Comparison of ENCODE assay signal across 8 cellular contexts in genomic region chr16:2979669-2980226, GRCh38. TPM values are rescaled to one million over a fixed set of nuclear protein-coding genes. Genes with fewer than 3 reads are reported as not detected.
DNase-seq lines count a peak whose midpoint lies in the region; ATAC-seq and TF ChIP-seq lines count a peak whose summit lies in the region.

No MANE protein-coding gene starts in this region.

- H3K4me1 ChIP-seq in A673 (ENCODE audit: insufficient read depth, low read length, poor library complexity, severe bottlenecking), result peaks cover 10% of the 10 kb centered on the region

- TF ChIP-seq CTCF in A673 (conservative IDR thresholded peaks at IDR 0.05; ENCODE audit: low read depth, low read length) (no peak), NB4 (IDR thresholded peaks at IDR 0.05; ENCODE audit: low read depth, low read length) (no peak), nephron progenitor cell (IDR thresholded peaks at IDR 0.05) (no peak)

- intact Hi-C loops in A673 (cut with micrococcal nuclease; ENCODE audit: unreplicated experiment), result no loop called here
- intact Hi-C loops in dendritic cell treated with granulocyte-macrophage colony-stimulating factor and Interleukin-4, amounts not matched to agents 40 ng/mL and 50 ng/mL, for 4 days (cut with micrococcal nuclease), result no loop called here

- H3K27me3 Mint-ChIP-seq in dendritic cell treated with granulocyte-macrophage colony-stimulating factor and Interleukin-4, amounts not matched to agents 40 ng/mL and 50 ng/mL, for 4 days, result peaks cover 8% of the 10 kb centered on the region
- peaks cover 16% of the 10 kb centered on the region for H3K27me3 Mint-ChIP-seq in nephron progenitor cell (ENCODE audit: low read depth, poor library complexity)

- no peak for TF ChIP-seq POLR2A in NB4 (IDR thresholded peaks at IDR 0.05; ENCODE audit: extremely low read depth, insufficient read length)

- no peaks in the 10 kb centered on the region for H3K9me3 ChIP-seq in A673 (ENCODE audit: low read depth, low read length, poor library complexity, severe bottlenecking)

- peak overlapping the region; percentile 87 for H3K27ac ChIP-seq in A673 (ENCODE audit: low read depth, low read length, poor library complexity, severe bottlenecking)

- peak overlapping the region; percentile 91 for H3K27ac Mint-ChIP-seq in dendritic cell treated with granulocyte-macrophage colony-stimulating factor and Interleukin-4, amounts not matched to agents 40 ng/mL and 50 ng/mL, for 4 days
- no peak overlapping the region for H3K27ac Mint-ChIP-seq in nephron progenitor cell

- CTCF ChIA-PET in A673 (lab: Charles Lee), result no interaction called here

- no peaks in the 10 kb centered on the region for H3K27me3 ChIP-seq in A673 (replicated peaks; ENCODE audit: insufficient read depth, low read depth, low read length, poor library complexity)

- DNase-seq in A673 (ENCODE audit: low spot score) (no peak), NB4 (ENCODE audit: low read depth) (peak; percentile 60), nephron progenitor cell (peak; percentile 60), NCI-H2081 (lab: John Stamatoyannopoulos, UW) (no peak), COLO829 (ENCODE audit: low spot score) (no peak)

- POLR2A ChIA-PET in A673 (lab: Charles Lee; ENCODE audit: low non-redundant PET), result no interaction called here

- ATAC-seq in GM18517 (IDR thresholded peaks at IDR 0.05; ENCODE audit: unreplicated experiment) (peak; percentile 3), GM21619 (IDR thresholded peaks at IDR 0.05; ENCODE audit: unreplicated experiment) (no peak)

- H3K4me3 Mint-ChIP-seq in dendritic cell treated with granulocyte-macrophage colony-stimulating factor and Interleukin-4, amounts not matched to agents 40 ng/mL and 50 ng/mL, for 4 days, result peak overlapping the region; percentile 80
- peak overlapping the region; percentile 83 for H3K4me3 Mint-ChIP-seq in nephron progenitor cell

- H3K4me1 Mint-ChIP-seq in dendritic cell treated with granulocyte-macrophage colony-stimulating factor and Interleukin-4, amounts not matched to agents 40 ng/mL and 50 ng/mL, for 4 days (ENCODE audit: low read depth), result peaks cover 22% of the 10 kb centered on the region
- H3K4me1 Mint-ChIP-seq in nephron progenitor cell, result peaks cover 24% of the 10 kb centered on the region

- H3K36me3 Mint-ChIP-seq in dendritic cell treated with granulocyte-macrophage colony-stimulating factor and Interleukin-4, amounts not matched to agents 40 ng/mL and 50 ng/mL, for 4 days (ENCODE audit: low read depth), result peaks cover 3% of the 10 kb centered on the region
- no peaks in the 10 kb centered on the region for H3K36me3 Mint-ChIP-seq in nephron progenitor cell (ENCODE audit: low read depth)

- H3K9me3 Mint-ChIP-seq in dendritic cell treated with granulocyte-macrophage colony-stimulating factor and Interleukin-4, amounts not matched to agents 40 ng/mL and 50 ng/mL, for 4 days, result no peaks in the 10 kb centered on the region
- no peaks in the 10 kb centered on the region for H3K9me3 Mint-ChIP-seq in nephron progenitor cell

- peaks cover 21% of the 10 kb centered on the region for H3K36me3 ChIP-seq in A673 (ENCODE audit: insufficient read depth, low read length, poor library complexity, severe bottlenecking)

- H3K4me3 ChIP-seq in A673 (ENCODE audit: low read depth, low read length, poor library complexity, severe bottlenecking) (peak overlapping the region; percentile 87), NB4 (ENCODE audit: low read depth, low read length) (peak overlapping the region; percentile 71)

- BruUV-seq in A673 (replicated peaks; lab: Mats Ljungman, UMichigan), result TSS peak; percentile 52

RNA-seq across cellular contexts. Expression of gene PKMYT1, which starts 0.5 kb away (rescaled TPM):
- 120 and 128 TPM in 2 replicates for total RNA-seq in A673 (2021)

RNA-seq across cellular contexts. Expression of gene PAQR4, which starts 10.6 kb away (rescaled TPM):
- total RNA-seq in A673 (2021), result 46.5 and 49.7 TPM in 2 replicates

RNA-seq across cellular contexts. Expression of gene KREMEN2, which starts 15.7 kb away (rescaled TPM):
- total RNA-seq in A673 (2021), result 0.49 and 1.6 TPM in 2 replicates

RNA-seq across cellular contexts. Expression of gene CLDN9, which starts 33.0 kb away (rescaled TPM):
- not detected in 2 replicates for total RNA-seq in A673 (2021)

RNA-seq across cellular contexts. Expression of gene CLDN6, which starts 38.2 kb away (rescaled TPM):
- total RNA-seq in A673 (2021), result 0.21 and 0.31 TPM in 2 replicates

Comparison
In these comparisons a context has a peak if more than half of its experiments do, and no peak if none do; other contexts are left out.
1. DNase-seq: peak in NB4 (single experiment) and nephron progenitor cell (single experiment); none in A673 (single experiment), NCI-H2081 (0 of 2) and COLO829 (single experiment).